ENCODE assay signal across 8 cellular contexts in the genomic region with DNA sequence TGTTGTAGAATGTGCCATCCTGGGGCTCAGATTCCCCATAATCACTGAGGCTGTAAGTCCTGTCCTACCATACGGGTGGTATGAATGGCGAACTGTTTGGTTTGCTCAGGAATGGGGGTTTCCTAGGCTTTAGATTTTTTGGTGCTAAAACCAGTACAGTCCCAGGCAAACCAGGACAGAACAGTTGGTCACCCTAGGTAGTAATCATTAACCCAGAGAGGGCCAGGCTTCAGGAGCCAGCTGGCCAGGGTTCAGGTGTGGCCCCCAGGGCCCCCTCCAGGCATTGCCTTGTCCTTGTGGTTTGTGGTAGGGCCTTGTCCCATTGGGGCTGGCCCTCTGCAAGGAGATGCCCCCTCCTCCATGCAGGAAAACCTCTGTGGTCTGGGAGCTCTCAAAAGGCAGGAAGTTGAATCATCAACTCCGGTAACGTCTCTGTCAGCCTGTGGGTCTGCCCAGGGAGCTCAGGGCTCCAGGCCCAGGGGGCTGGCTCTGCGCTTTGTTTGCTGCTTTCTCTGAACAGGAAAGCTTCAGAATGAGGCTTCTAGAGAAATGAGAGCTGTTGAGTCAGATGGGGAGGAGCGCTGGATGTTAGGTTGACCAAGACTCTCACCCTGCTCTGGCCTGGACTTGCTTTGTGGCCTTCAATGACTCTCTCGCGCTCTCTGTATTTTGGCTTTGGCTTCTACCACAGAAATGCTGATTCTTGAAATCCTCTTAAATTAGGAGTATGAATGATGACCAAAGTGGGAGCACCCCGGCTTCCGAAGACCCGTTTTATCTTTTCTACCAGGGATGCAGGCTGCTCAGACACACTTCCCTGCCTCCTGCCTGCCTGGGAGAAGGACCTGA. TPM values are rescaled to one million over a fixed set of nuclear protein-coding genes. Genes with fewer than 3 reads are reported as not detected.
A peak's percentile ranks its signal among the peaks of the same experiment; 100 is the strongest.
DNase-seq lines count a peak whose midpoint lies in the region; ATAC-seq, FAIRE-seq and TF ChIP-seq lines count a peak whose summit lies in the region.

No MANE protein-coding gene starts in this region.

- TF ChIP-seq CTCF in HFF-Myc (IDR thresholded peaks at IDR 0.05; ENCODE audit: low read depth, low read length, missing control alignments) (no peak), NB4 (IDR thresholded peaks at IDR 0.05; ENCODE audit: low read depth, low read length) (no peak), endothelial cell of umbilical vein (IDR thresholded peaks at IDR 0.05; ENCODE audit: extremely low read depth in 1 of 2, insufficient read depth in 1 of 2, low read depth in 1 of 2, low read length in 2 of 2) (no peak), nephron (IDR thresholded peaks at IDR 0.05; ENCODE audit: unreplicated experiment in 3 of 3) (no peak)

- dilution Hi-C loops in endothelial cell of umbilical vein (cut with MboI; ENCODE audit: extremely low pct_ligation_motif_present, low sequenced_read_pairs) = no loop called here

- BruUV-seq in endothelial cell of umbilical vein (replicated peaks; lab: Mats Ljungman, UMichigan) = no TSS peak

- H3K4me1 Mint-ChIP-seq in activated CD8-positive, alpha-beta T cell treated with anti-CD3 and anti-CD28 coated beads, Interleukin-2, amount 10 ng/mL, durations not matched to agents 7 days and 5 days (ENCODE audit: low read depth) = peaks cover 53% of the 10 kb centered on the region
- H3K4me1 Mint-ChIP-seq in nephron = no peaks in the 10 kb centered on the region

- H3K4me1 ChIP-seq in endothelial cell of umbilical vein (ENCODE audit: control insufficient read depth, extremely low read depth, insufficient read depth, low read length) (peaks cover 17% of the 10 kb centered on the region), stomach smooth muscle (ENCODE audit: control insufficient read depth, insufficient read depth, low read length) (peaks cover 9% of the 10 kb centered on the region)

- H3K9me3 ChIP-seq in endothelial cell of umbilical vein (replicated peaks; ENCODE audit: control insufficient read depth, insufficient read depth, low read length) (no peaks in the 10 kb centered on the region), stomach smooth muscle (ENCODE audit: control insufficient read depth in 2 of 2, low read length in 2 of 2) (no peaks in the 10 kb centered on the region)

- intact Hi-C loops in endothelial cell of umbilical vein (cut with micrococcal nuclease) = loop anchor here (1.0 to 2.0 kb wide), 7 partner anchors 24 to 133 kb away; partner anchors contain the start of genes CDKN2AIPNL and UBE2B

- CTCF ChIA-PET in activated CD8-positive, alpha-beta T cell treated with anti-CD3 and anti-CD28 coated beads, Interleukin-2, amount 10 ng/mL, durations not matched to agents 7 days and 5 days (lab: Charles Lee) = interaction anchor here (0.8 to 1.5 kb wide), 4 partner anchors 9 to 84 kb away, joined by 3 to 5 read pairs (median 4); no protein-coding TSS in a partner anchor
- CTCF ChIA-PET in endothelial cell of umbilical vein (lab: Charles Lee) = interaction anchor here (0.6 to 3.6 kb wide), 13 partner anchors 8 to 464 kb away, joined by 3 to 19 read pairs (median 3); partner anchors contain the start of genes CDKN2AIPNL and UBE2B

- H3K4me3 Mint-ChIP-seq in activated CD8-positive, alpha-beta T cell treated with anti-CD3 and anti-CD28 coated beads, Interleukin-2, amount 10 ng/mL, durations not matched to agents 7 days and 5 days = peak overlapping the region; percentile 52
- H3K4me3 Mint-ChIP-seq in nephron = no peak overlapping the region

- H3K36me3 ChIP-seq in endothelial cell of umbilical vein (ENCODE audit: control insufficient read depth in 2 of 2, extremely low read depth in 1 of 2, insufficient read depth in 2 of 2, low read length in 2 of 2) = no peaks in the 10 kb centered on the region
- no peaks in the 10 kb centered on the region for H3K36me3 ChIP-seq in stomach smooth muscle (ENCODE audit: control insufficient read depth in 2 of 2, insufficient read depth in 2 of 2, low read length in 2 of 2)

- POLR2A ChIA-PET in activated CD8-positive, alpha-beta T cell treated with anti-CD3 and anti-CD28 coated beads, Interleukin-2, amount 10 ng/mL, durations not matched to agents 7 days and 5 days (lab: Charles Lee) = interaction anchor here (0.9 to 3.1 kb wide), 7 partner anchors 22 to 326 kb away, joined by 3 to 29 read pairs (median 5); partner anchors contain the start of genes CDKN2AIPNL, JADE2 and UBE2B
- POLR2A ChIA-PET in endothelial cell of umbilical vein (lab: Charles Lee) = interaction anchor here (0.5 to 1.6 kb wide), 8 partner anchors 12 to 321 kb away, joined by 3 to 11 read pairs (median 4); no protein-coding TSS in a partner anchor

- ATAC-seq in activated CD8-positive, alpha-beta T cell treated with anti-CD3 and anti-CD28 coated beads, Interleukin-2, amount 10 ng/mL, durations not matched to agents 7 days and 5 days = peak; percentile 95

- DNase-seq in ELR (ENCODE audit: low read depth) = peak; percentile 99
- peak; percentile 93 for DNase-seq in HFF-Myc (ENCODE audit: extremely low read depth, low read depth)
- DNase-seq in NB4 (ENCODE audit: low read depth) = peak; percentile 98
- peak; percentile 84 for DNase-seq in activated CD8-positive, alpha-beta T cell treated with anti-CD3 and anti-CD28 coated beads, Interleukin-2, amount 10 ng/mL, durations not matched to agents 7 days and 5 days
- peak; percentile 98 for DNase-seq in endothelial cell of umbilical vein (ENCODE audit: low read depth, low spot score)
- DNase-seq in germinal center (ENCODE audit: low spot score) = no peak

- H3K9ac ChIP-seq in endothelial cell of umbilical vein (replicated peaks; ENCODE audit: extremely low read depth, insufficient read depth, low read length) = peak overlapping the region; percentile 52
- peak overlapping the region; percentile 13 to 25 for H3K9ac ChIP-seq in stomach smooth muscle (ENCODE audit: low read length in 2 of 2)

- H3K27ac Mint-ChIP-seq in activated CD8-positive, alpha-beta T cell treated with anti-CD3 and anti-CD28 coated beads, Interleukin-2, amount 10 ng/mL, durations not matched to agents 7 days and 5 days = peak overlapping the region; percentile 94
- H3K27ac Mint-ChIP-seq in nephron = peak overlapping the region; percentile 32 to 78 (median 57)

- no peaks in the 10 kb centered on the region for H3K27me3 ChIP-seq in endothelial cell of umbilical vein (ENCODE audit: control insufficient read depth in 2 of 2, insufficient read depth in 2 of 2, low read length in 2 of 2)
- no peaks in the 10 kb centered on the region for H3K27me3 ChIP-seq in stomach smooth muscle (ENCODE audit: control insufficient read depth in 1 of 2, insufficient read depth in 2 of 2, low read length in 2 of 2)

- no peaks in the 10 kb centered on the region for H3K79me2 ChIP-seq in endothelial cell of umbilical vein (ENCODE audit: control insufficient read depth, insufficient read depth, low read length)

- H3K27me3 Mint-ChIP-seq in activated CD8-positive, alpha-beta T cell treated with anti-CD3 and anti-CD28 coated beads, Interleukin-2, amount 10 ng/mL, durations not matched to agents 7 days and 5 days (ENCODE audit: low read depth) = no peaks in the 10 kb centered on the region
- peaks cover 4% of the 10 kb centered on the region for H3K27me3 Mint-ChIP-seq in nephron (ENCODE audit: low read depth)

- TF ChIP-seq POLR2A in NB4 (IDR thresholded peaks at IDR 0.05; ENCODE audit: extremely low read depth, insufficient read length) = no peak
- peak; percentile 51 for TF ChIP-seq POLR2A in endothelial cell of umbilical vein (IDR thresholded peaks at IDR 0.05; ENCODE audit: low read depth, low read length)

- FAIRE-seq in endothelial cell of umbilical vein (lab: Jason Lieb, UNC) = peak; percentile 100

- H3K9me3 Mint-ChIP-seq in activated CD8-positive, alpha-beta T cell treated with anti-CD3 and anti-CD28 coated beads, Interleukin-2, amount 10 ng/mL, durations not matched to agents 7 days and 5 days (ENCODE audit: insufficient read depth) = no peaks in the 10 kb centered on the region
- H3K9me3 Mint-ChIP-seq in nephron = no peaks in the 10 kb centered on the region

- no peaks in the 10 kb centered on the region for H3K36me3 Mint-ChIP-seq in activated CD8-positive, alpha-beta T cell treated with anti-CD3 and anti-CD28 coated beads, Interleukin-2, amount 10 ng/mL, durations not matched to agents 7 days and 5 days (ENCODE audit: low read depth)
- no peaks in the 10 kb centered on the region for H3K36me3 Mint-ChIP-seq in nephron (ENCODE audit: low read depth)

- no peaks in the 10 kb centered on the region for H3K9me1 ChIP-seq in endothelial cell of umbilical vein (replicated peaks; ENCODE audit: control insufficient read depth, extremely low read depth, insufficient read depth, low read length)

- peak overlapping the region; percentile 7 for H3K4me2 ChIP-seq in endothelial cell of umbilical vein (ENCODE audit: insufficient read depth, low read length)

- H3K4me3 ChIP-seq in HFF-Myc (replicated peaks; ENCODE audit: low read depth, low read length) (no peak overlapping the region), NB4 (ENCODE audit: low read depth, low read length) (no peak overlapping the region), endothelial cell of umbilical vein (replicated peaks in 1 of 3; ENCODE audit: insufficient read depth in 1 of 3, low read depth in 1 of 3, low read length in 3 of 3) (no peak overlapping the region), stomach smooth muscle (ENCODE audit: low read length in 2 of 2) (no peak overlapping the region)

- H3K27ac ChIP-seq in endothelial cell of umbilical vein (ENCODE audit: insufficient read depth, low read depth, low read length) (peak overlapping the region; percentile 82), stomach smooth muscle (ENCODE audit: low read length) (peak overlapping the region; percentile 55)

- no peaks in the 10 kb centered on the region for H4K20me1 ChIP-seq in endothelial cell of umbilical vein (replicated peaks; ENCODE audit: control insufficient read depth, extremely low read depth, insufficient read depth, low read length)

- peak overlapping the region; percentile 32 for H2AFZ ChIP-seq in endothelial cell of umbilical vein (ENCODE audit: low read depth, low read length)

TF ChIP-seq in endothelial cell of umbilical vein, 7 proteins besides CTCF, POLR2A, EP300 and RAD21 (continues in another document):
- peak; percentile 94 for TF ChIP-seq FOS (IDR thresholded peaks at IDR 0.05; ENCODE audit: borderline replicate concordance, insufficient read depth, low read length)
- TF ChIP-seq GATA2 (IDR thresholded peaks at IDR 0.05; ENCODE audit: insufficient read depth, insufficient read length, low read depth, low read length) = no peak

RNA-seq across cellular contexts. Expression of gene JADE2, which starts 22.2 kb away (rescaled TPM):
- 10 to 100 TPM; 79.9 to 86.0 TPM for total RNA-seq in activated CD8-positive, alpha-beta T cell treated with anti-CD3 and anti-CD28 coated beads, Interleukin-2, amount 10 ng/mL, durations not matched to agents 7 days and 5 days
- 19.2 and 31.1 TPM in 2 replicates for total RNA-seq in endothelial cell of umbilical vein
- 11.6 and 12.0 TPM in 2 replicates for polyA plus RNA-seq in endothelial cell of umbilical vein
- polyA plus RNA-seq in endothelial cell of umbilical vein (2011; cell fraction: cytosol; rRNA removed) = 8.5 and 10.9 TPM in 2 replicates
- polyA plus RNA-seq in endothelial cell of umbilical vein (2011; cell fraction: nucleus; rRNA removed) = 14.2 and 14.8 TPM in 2 replicates
- polyA plus RNA-seq in endothelial cell of umbilical vein (2012) = 10.5 and 12.9 TPM in 2 replicates
- polyA minus RNA-seq in endothelial cell of umbilical vein = 20.0 and 23.9 TPM in 2 replicates
- 43.5 TPM for polyA minus RNA-seq in endothelial cell of umbilical vein (2011; cell fraction: cytosol; rRNA and poly(A)+ RNA removed)
- 8.1 and 14.9 TPM in 2 replicates for polyA minus RNA-seq in endothelial cell of umbilical vein (2011; cell fraction: nucleus; rRNA and poly(A)+ RNA removed)
